In genomic region chr11:64318694-64319420, GRCh38 we compare ENCODE assay signal across 8 cellular contexts. TPM values are rescaled to one million over a fixed set of nuclear protein-coding genes. Genes with fewer than 3 reads are reported as not detected.
DNase-seq lines count a peak whose midpoint lies in the region; ATAC-seq, FAIRE-seq and TF ChIP-seq lines count a peak whose summit lies in the region.

No MANE protein-coding gene starts in this region.

- POLR2A ChIA-PET in PC-3 (lab: Charles Lee; ENCODE audit: unreplicated experiment): interaction anchor here (1.3 to 2.0 kb wide), 2 partner anchors 24 to 36 kb away, joined by 7 to 14 read pairs; no protein-coding TSS in a partner anchor

- H3K36me3 ChIP-seq in DND-41 (ENCODE audit: insufficient read depth, low read length): peaks cover 42% of the 10 kb centered on the region
- H3K36me3 ChIP-seq in PC-3 (ENCODE audit: low read depth, low read length): peaks cover 14% of the 10 kb centered on the region
- peaks cover 0 to 16% (median 10%) of the 10 kb centered on the region in 3 donors for H3K36me3 ChIP-seq in pancreas

- H3K4me2 ChIP-seq in DND-41 (ENCODE audit: insufficient read depth, low read length) (peak overlapping the region; percentile 66), PC-3 (ENCODE audit: low read length) (peak overlapping the region; percentile 91)

- peaks cover 7% of the 10 kb centered on the region for H3F3A ChIP-seq in PC-3 (ENCODE audit: low read length, unreplicated experiment)

- H3K9me2 ChIP-seq in PC-3 (replicated peaks; ENCODE audit: low read length): no peaks in the 10 kb centered on the region

- FAIRE-seq in pancreas (lab: Jason Lieb, UNC): no peak

- CTCF ChIA-PET in PC-3 (lab: Charles Lee): interaction anchor here (0.6 to 3.0 kb wide), 7 partner anchors 13 to 334 kb away, joined by 3 to 106 read pairs (median 12); partner anchors contain the start of gene ESRRA

- intact Hi-C loops in PC-3 (cut with micrococcal nuclease) (loop anchor here (1.0 kb wide), 2 partner anchors 10 to 36 kb away; no protein-coding TSS in a partner anchor), pancreas (cut with DNase I) (no loop called here)

- H2AFZ ChIP-seq in DND-41 (ENCODE audit: low read depth, low read length) (peak overlapping the region; percentile 91; the same call in 1 of the 2 replicates), PC-3 (ENCODE audit: low read length) (peak overlapping the region; percentile 82)

- no peaks in the 10 kb centered on the region for H3K27me3 ChIP-seq in DND-41 (ENCODE audit: insufficient read depth, low read length, poor library complexity)
- H3K27me3 ChIP-seq in PC-3 (ENCODE audit: low read length): no peaks in the 10 kb centered on the region
- no peaks in the 10 kb centered on the region for H3K27me3 ChIP-seq in pancreas

- BruUV-seq in PC-3 (replicated peaks; lab: Mats Ljungman, UMichigan): no TSS peak

- ATAC-seq in DND-41 (ENCODE audit: insufficient read depth, low read depth) (no peak), PC-3 (no peak), pancreas (no peak), HG02763 (IDR thresholded peaks at IDR 0.05; ENCODE audit: unreplicated experiment) (no peak), HG02588 (IDR thresholded peaks at IDR 0.05; ENCODE audit: unreplicated experiment) (no peak), HG02840 (IDR thresholded peaks at IDR 0.05; ENCODE audit: low FRiP score, unreplicated experiment) (no peak)

- H3K27ac ChIP-seq in DND-41 (ENCODE audit: low read length) (peak overlapping the region; percentile 91), PC-3 (ENCODE audit: low read length) (peak overlapping the region; percentile 94; the same call in 1 of the 2 replicates), pancreas (peak overlapping the region; percentile 98 to 99 (median 99))

- H3K79me2 ChIP-seq in DND-41 (ENCODE audit: insufficient read depth, low read length) (peaks cover 42% of the 10 kb centered on the region), PC-3 (ENCODE audit: low read length) (peaks cover 49% of the 10 kb centered on the region)

- DNase-seq in DND-41 (no peak), PC-3 (no peak), epithelial cell of proximal tubule (ENCODE audit: low read depth) (no peak), pancreas (peak in 3 of 6 donors; percentile 48 to 59 (median 54)), HK-2 (ENCODE audit: unreplicated experiment) (no peak)

- H3K9me3 ChIP-seq in DND-41 (ENCODE audit: insufficient read depth, low read length, severe bottlenecking) (no peaks in the 10 kb centered on the region), PC-3 (ENCODE audit: low read length) (no peaks in the 10 kb centered on the region), pancreas (no peaks in the 10 kb centered on the region)

- peaks cover 47% of the 10 kb centered on the region for H3K4me1 ChIP-seq in DND-41 (ENCODE audit: insufficient read depth, low read length)
- peaks cover 28% of the 10 kb centered on the region for H3K4me1 ChIP-seq in PC-3 (ENCODE audit: insufficient read depth, low read length)
- peaks cover 7 to 10% (median 7%) of the 10 kb centered on the region in 3 donors for H3K4me1 ChIP-seq in pancreas

- peak overlapping the region; percentile 52 to 71; a peak in 3 of 4 replicates for H3K4me3 ChIP-seq in DND-41 (ENCODE audit: low read depth in 1 of 2, low read length in 2 of 2)
- H3K4me3 ChIP-seq in PC-3 (ENCODE audit: low read length): peak overlapping the region; percentile 83
- H3K4me3 ChIP-seq in epithelial cell of proximal tubule (ENCODE audit: low read depth, low read length): peak overlapping the region; percentile 97
- peak overlapping the region; percentile 40 to 84 (median 74) for H3K4me3 ChIP-seq in pancreas

- TF ChIP-seq CTCF in DND-41 (IDR thresholded peaks at IDR 0.05; ENCODE audit: borderline replicate concordance, extremely low read depth, low read length, poor library complexity, severe bottlenecking) (no peak), PC-3 (conservative IDR thresholded peaks at IDR 0.05; ENCODE audit: low read depth, low read length) (no peak), epithelial cell of proximal tubule (conservative IDR thresholded peaks at IDR 0.05; ENCODE audit: low read depth, low read length) (no peak), pancreas (IDR thresholded peaks at IDR 0.05) (no peak)

- 6 to 8% methylated on average over 17 to 18 of the region's 18 CpGs for WGBS in pancreas, 2 donors

- H4K20me1 ChIP-seq in DND-41 (ENCODE audit: insufficient read depth, low read length) (peaks cover 15% of the 10 kb centered on the region), PC-3 (ENCODE audit: low read length) (no peaks in the 10 kb centered on the region)

- H3K9ac ChIP-seq in DND-41 (ENCODE audit: low read depth, low read length) (peak overlapping the region; percentile 87), PC-3 (ENCODE audit: low read length) (peak overlapping the region; percentile 93)

RNA-seq across cellular contexts. Expression of gene PRDX5, which starts 0.9 kb away (rescaled TPM):
- total RNA-seq in PC-3 (2014; rRNA removed) (467 and 585 TPM in 2 replicates), epithelial cell of proximal tubule (284 and 357 TPM in 2 replicates), pancreas (100 to 1,000 TPM in 1 of 6 donors, 10 to 100 TPM in 5; 59.0 to 102 (median 80.6) TPM)
- polyA plus RNA-seq in pancreas: 100 to 1,000 TPM; 204 to 245 TPM

RNA-seq across cellular contexts. Expression of gene TRMT112, which starts 1.5 kb away (rescaled TPM):
- total RNA-seq in PC-3 (2014; rRNA removed) (812 and 815 TPM in 2 replicates), epithelial cell of proximal tubule (359 and 470 TPM in 2 replicates), pancreas (10 to 100 TPM; 53.3 to 85.0 (median 65.6) TPM)
- polyA plus RNA-seq in pancreas: 100 to 1,000 TPM; 150 to 157 TPM

RNA-seq across cellular contexts. Expression of gene ESRRA, which starts 13.5 kb away (rescaled TPM):
- 111 and 114 TPM in 2 replicates for total RNA-seq in PC-3 (2014; rRNA removed)
- total RNA-seq in epithelial cell of proximal tubule: 47.2 and 61.9 TPM in 2 replicates
- total RNA-seq in pancreas: 10 to 100 TPM; 28.0 to 50.7 (median 37.9) TPM
- 10 to 100 TPM; 61.0 to 62.3 TPM for polyA plus RNA-seq in pancreas

RNA-seq across cellular contexts. Expression of gene CATSPERZ, which starts 18.7 kb away (rescaled TPM):
- 9.2 and 11.2 TPM in 2 replicates for total RNA-seq in PC-3 (2014; rRNA removed)
- total RNA-seq in epithelial cell of proximal tubule: not detected in 2 replicates
- total RNA-seq in pancreas: under 1 TPM in 1 of 6 donors, not detected in 5; 0.51 TPM
- 1 to 10 TPM in 1 of 2 donors, under 1 TPM in 1; 0.27 to 1.5 TPM for polyA plus RNA-seq in pancreas

RNA-seq across cellular contexts. Expression of gene CCDC88B, which starts 21.1 kb away (rescaled TPM):
- total RNA-seq in PC-3 (2014; rRNA removed): 19.6 and 21.0 TPM in 2 replicates
- total RNA-seq in epithelial cell of proximal tubule: 2.5 and 4.8 TPM in 2 replicates
- 10 to 100 TPM in 1 of 6 donors, 1 to 10 TPM in 5; 3.0 to 11.2 (median 4.7) TPM for total RNA-seq in pancreas
- polyA plus RNA-seq in pancreas: 10 to 100 TPM; 31.0 to 50.0 TPM
